Comparison of ENCODE assay signal across 8 cellular contexts in the genomic region with DNA sequence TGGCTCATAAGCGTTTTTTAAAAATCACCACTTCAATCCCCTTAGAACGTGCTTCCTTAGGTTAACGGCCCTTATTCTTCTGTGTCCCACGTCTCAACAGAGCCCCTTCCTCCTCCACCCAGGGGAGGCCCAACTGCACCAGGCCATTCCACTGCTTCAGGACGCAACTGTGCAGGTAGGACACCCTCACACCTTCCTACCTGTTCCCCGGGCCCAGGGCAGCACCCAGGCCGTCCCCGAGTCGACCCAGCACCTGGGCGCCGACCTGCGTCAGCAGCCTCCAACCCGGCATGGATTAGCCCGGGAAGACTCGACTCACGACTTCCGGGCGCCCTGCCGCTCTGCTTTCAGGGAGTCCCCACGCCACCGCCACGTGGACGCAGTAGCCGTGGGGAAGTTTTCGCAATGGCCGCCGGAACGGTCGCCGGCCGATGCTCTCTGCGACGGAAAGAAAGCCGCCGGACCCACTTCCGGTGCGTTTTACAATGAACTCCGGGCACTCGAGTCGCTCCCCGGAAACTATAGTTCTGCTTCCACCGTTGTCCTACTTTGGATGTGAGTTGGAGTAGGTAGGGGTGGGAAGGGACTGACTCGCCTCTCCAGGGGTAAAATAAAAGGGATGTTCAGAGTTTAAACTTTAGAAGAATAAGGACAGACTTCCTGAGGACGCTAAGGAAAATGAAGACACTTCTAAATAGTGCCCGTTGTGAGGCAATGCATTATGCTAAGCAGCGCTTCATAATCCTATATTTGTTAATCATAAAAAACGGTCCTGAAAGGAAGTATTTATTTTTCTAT. TPM values are rescaled to one million over a fixed set of nuclear protein-coding genes. Genes with fewer than 3 reads are reported as not detected.
A peak's percentile ranks its signal among the peaks of the same experiment; 100 is the strongest.
DNase-seq lines count a peak whose midpoint lies in the region; ATAC-seq, FAIRE-seq and TF ChIP-seq lines count a peak whose summit lies in the region.

A gene (minus strand): TSS at position 442 of the 798 bp plus-strand sequence. CDS start 150 bp downstream, at position 292.

- TF ChIP-seq CTCF in fibroblast of pulmonary artery (IDR thresholded peaks at IDR 0.05; ENCODE audit: low read length, missing control alignments) (no peak), natural killer cell (IDR thresholded peaks at IDR 0.05) (no peak)

- TF ChIP-seq POLR2A in H54 (IDR thresholded peaks at IDR 0.05; ENCODE audit: low read depth, low read length) (peak; percentile 52), Raji (IDR thresholded peaks at IDR 0.05; ENCODE audit: insufficient read depth, low read depth, low read length) (peak; percentile 79)

- DNase-seq in ELF-1 (ENCODE audit: low read depth, low spot score) (peak; percentile 91), H54 (ENCODE audit: insufficient read length, low spot score) (peak; percentile 51), LoVo (ENCODE audit: low spot score) (peak; percentile 92), fibroblast of pulmonary artery (ENCODE audit: low read depth) (peak; percentile 92), natural killer cell (peak; percentile 79)
- peak; percentile 78 for DNase-seq in activated T-helper 9 cell treated with anti-CD3 and anti-CD28 coated beads, Interleukin-2, amount 50 U/mL, for 16 hours (ENCODE audit: low read depth)
- peak; percentile 63 to 82 (median 74) for DNase-seq in stimulated activated naive CD4-positive, alpha-beta T cell (lab: John Stamatoyannopoulos, UW)

- H3K4me3 Mint-ChIP-seq in natural killer cell, result peak within 1 kb of the TSS; percentile 98

- intact Hi-C loops in natural killer cell (cut with micrococcal nuclease), result loop anchor here (1.0 to 2.0 kb wide), 2 partner anchors 121 to 476 kb away; a partner anchor contains a TSS

- H3K27ac Mint-ChIP-seq in natural killer cell, result peak within 1 kb of the TSS; percentile 97 to 99

- no peak for FAIRE-seq in H54 (lab: Jason Lieb, UNC)

- peaks cover 8% of the 10 kb centered on the region for H3K36me3 Mint-ChIP-seq in natural killer cell

- peak within 1 kb of the TSS; percentile 85 for H3K4me3 ChIP-seq in fibroblast of pulmonary artery (replicated peaks; ENCODE audit: low read depth, low read length)

- peaks cover 22 to 46% of the 10 kb centered on the region in 2 donors for H3K4me1 Mint-ChIP-seq in natural killer cell

- no peaks in the 10 kb centered on the region for H3K9me3 Mint-ChIP-seq in natural killer cell

- ATAC-seq in natural killer cell, result peak; percentile 94 to 96 (median 96)

- H3K27me3 Mint-ChIP-seq in natural killer cell (ENCODE audit: low read depth in 2 of 2), result peaks cover 0 to 6% of the 10 kb centered on the region in 2 donors

RNA-seq across cellular contexts. Expression of the gene that starts here (rescaled TPM):
- total RNA-seq in natural killer cell, result 10 to 100 TPM; 25.9 to 42.2 (median 29.7) TPM

Comparison
In these comparisons a context has a peak if more than half of its experiments do, and no peak if none do; other contexts are left out.
1. Peak in every context shown above with its lines: DNase-seq, ATAC-seq and H3K4me3 ChIP-seq.